ENCODE assay signal across 14 cellular contexts in genomic region chr5:170523129-170523497, GRCh38. TPM values are rescaled to one million over a fixed set of nuclear protein-coding genes. Genes with fewer than 3 reads are reported as not detected.
A peak's percentile ranks its signal among the peaks of the same experiment; 100 is the strongest.
DNase-seq lines count a peak whose midpoint lies in the region; ATAC-seq and TF ChIP-seq lines count a peak whose summit lies in the region.
"Had no signal": no experiment of that assay in that cellular context is flagged by ENCODE, and none has a peak within 500 bp of the region (broad histone marks: within the 10 kb centered on the region; RNA-seq: fewer than 3 reads in every experiment).

No MANE protein-coding gene starts in this region.

- peaks cover 14% of the 10 kb centered on the region; the same call in 1 of the 2 replicates for H3F3A ChIP-seq in PC-9 (ENCODE audit: insufficient read depth, low read depth)

- DNase-seq in PC-9 = no peak
- peak; percentile 58 for DNase-seq in glomerular visceral epithelial cell (ENCODE audit: extremely low spot score)
- DNase-seq in retina = peak; percentile 74
- no peak for DNase-seq in SIG-M5 treated with dmso at 0.1 percent for 504 hours (lab: John Stamatoyannopoulos, UW; ENCODE audit: unreplicated experiment)
- DNase-seq: activated T-cell treated with anti-CD3 and anti-CD28 coated beads, Interleukin-2, amount 50 U/mL, for 24 hours; naive thymus-derived CD8-positive, alpha-beta T cell; stimulated activated CD4-positive, alpha-beta T cell treated with anti-CD3 and anti-CD28 coated beads, Interleukin-1b, Interleukin-23, amount 100 ng/mL, for 48 hours; stimulated activated naive CD8-positive, alpha-beta T cell treated with anti-CD3 and anti-CD28 coated beads, Interleukin-15, Interleukin-2, amounts not matched to agents 100 U/mL and 50 U/mL, for 24 hours had no signal

- H3K79me2 ChIP-seq in PC-9 (ENCODE audit: low read depth) = no peaks in the 10 kb centered on the region

- POLR2A ChIA-PET in PC-9 (lab: Charles Lee; ENCODE audit: unreplicated experiment) = no interaction called here

- H3K9me2 ChIP-seq in PC-9 (ENCODE audit: insufficient read depth) = no peaks in the 10 kb centered on the region

- TF ChIP-seq EP300 in Ishikawa (IDR thresholded peaks at IDR 0.05; ENCODE audit: borderline replicate concordance) = peak; percentile 54

- H3K4me3 ChIP-seq in PC-9 = no peak overlapping the region

- H3K4me2 ChIP-seq in PC-9 = peak overlapping the region; percentile 67

- intact Hi-C loops in PC-9 (cut with micrococcal nuclease; ENCODE audit: unreplicated experiment) = no loop called here

- no peak for TF ChIP-seq CTCF in PC-9 (conservative IDR thresholded peaks at IDR 0.05)

- TF ChIP-seq RAD21 in Ishikawa (IDR thresholded peaks at IDR 0.05; ENCODE audit: low read depth) = peak; percentile 27; the same call in 1 of the 2 replicates

- ATAC-seq in GM19324 (IDR thresholded peaks at IDR 0.05; ENCODE audit: low FRiP score, unreplicated experiment) (no peak), HG03378 (IDR thresholded peaks at IDR 0.05; ENCODE audit: unreplicated experiment) (no peak), HG03442 (IDR thresholded peaks at IDR 0.05; ENCODE audit: unreplicated experiment) (no peak)
- ATAC-seq: naive thymus-derived CD8-positive, alpha-beta T cell; Panc1; stimulated activated naive CD8-positive, alpha-beta T cell treated with anti-CD3 and anti-CD28 coated beads, Interleukin-15, Interleukin-2, amounts not matched to agents 100 U/mL and 50 U/mL, for 24 hours had no signal

- no peak overlapping the region for H2AFZ ChIP-seq in PC-9

- no peaks in the 10 kb centered on the region for H3K36me3 ChIP-seq in PC-9 (ENCODE audit: low read depth)

- no peaks in the 10 kb centered on the region; the same call in 1 of the 2 replicates for H3K9me3 ChIP-seq in PC-9 (ENCODE audit: insufficient read depth, low read depth)

- CTCF ChIA-PET in PC-9 (lab: Charles Lee) = no interaction called here

- peaks cover 20% of the 10 kb centered on the region for H3K4me1 ChIP-seq in PC-9 (replicated peaks; ENCODE audit: insufficient read depth)

- H4K20me1 ChIP-seq in PC-9 (ENCODE audit: insufficient read depth) = no peaks in the 10 kb centered on the region

- BruUV-seq in PC-9 (replicated peaks; lab: Mats Ljungman, UMichigan) = no TSS peak

- H3K27ac ChIP-seq in PC-9 = no peak overlapping the region
- H3K27ac ChIP-seq: HL-60 had no signal

- H3K27me3 ChIP-seq in PC-9 (ENCODE audit: insufficient read depth, low read depth) = no peaks in the 10 kb centered on the region

TF ChIP-seq in Ishikawa, 13 proteins besides CTCF, POLR2A, EP300 and RAD21:
- TF ChIP-seq TCF12 (IDR thresholded peaks at IDR 0.05; ENCODE audit: low read depth) (peak; percentile 82), CEBPB (IDR thresholded peaks at IDR 0.05) (peak; percentile 78), NFIC (IDR thresholded peaks at IDR 0.05) (peak; percentile 96), TEAD4 (IDR thresholded peaks at IDR 0.05) (peak; percentile 63; the same call in 1 of the 2 replicates), REST (IDR thresholded peaks at IDR 0.05; ENCODE audit: low read depth) (no peak), TAF1 (IDR thresholded peaks at IDR 0.05; ENCODE audit: low read depth) (0 out of 2 replicates have a peak, but pooled peaks have one; percentile 13), YY1 (IDR thresholded peaks at IDR 0.05; ENCODE audit: low read depth) (0 out of 2 replicates have a peak, but pooled peaks have one; percentile 21), CREB1 (IDR thresholded peaks at IDR 0.05; ENCODE audit: low read depth) (no peak)
TF ChIP-seq in Ishikawa: peak in this region for 6.

RNA-seq across cellular contexts. Expression of gene KCNIP1, which starts 19.3 kb away (rescaled TPM):
- total RNA-seq in PC-9 (2021) = not detected in 2 replicates
- total RNA-seq: naive thymus-derived CD8-positive, alpha-beta T cell had no signal

Comparison
In these comparisons a context has a peak if more than half of its experiments do, and no peak if none do; other contexts are left out.
1. DNase-seq: peak in glomerular visceral epithelial cell (single experiment) and retina (single experiment); none in PC-9 (0 of 2) and SIG-M5 treated with dmso at 0.1 percent for 504 hours (single experiment).